Comparison of ENCODE assay signal across 8 cellular contexts in the genomic region with DNA sequence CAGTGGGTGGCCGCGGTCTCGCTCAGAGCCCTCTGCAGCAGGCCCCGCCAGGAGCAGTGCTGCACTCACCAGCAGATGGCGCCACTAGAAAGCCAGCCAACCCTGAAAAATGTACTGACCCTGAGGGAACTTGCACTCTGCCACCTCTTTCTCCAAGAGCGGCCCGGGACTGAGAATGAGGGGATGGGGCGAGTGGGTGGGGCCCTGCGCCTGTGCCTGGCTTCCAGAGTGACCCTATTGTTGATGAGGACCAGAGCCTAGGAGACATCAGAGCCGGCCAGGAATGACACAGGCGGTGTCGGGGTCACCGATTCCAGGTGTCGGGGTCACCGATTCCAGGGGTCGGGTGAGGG. TPM values are rescaled to one million over a fixed set of nuclear protein-coding genes. Genes with fewer than 3 reads are reported as not detected.
DNase-seq lines count a peak whose midpoint lies in the region; ATAC-seq and TF ChIP-seq lines count a peak whose summit lies in the region.

No MANE protein-coding gene starts in this region.

- POLR2A ChIA-PET in HCT116 (lab: Charles Lee) = no interaction called here

- peak overlapping the region; percentile 33 for H3K4me2 ChIP-seq in HCT116 (ENCODE audit: low read length)

- no TSS peak for BruUV-seq in HCT116 (replicated peaks; lab: Mats Ljungman, UMichigan)

- no peak overlapping the region for H2AFZ ChIP-seq in HCT116 (ENCODE audit: low read depth, low read length, poor library complexity, severe bottlenecking)

- no peaks in the 10 kb centered on the region for H4K20me1 ChIP-seq in HCT116 (ENCODE audit: insufficient read depth)

- no peak for TF ChIP-seq POLR2A in HCT116 (IDR thresholded peaks at IDR 0.05; ENCODE audit: borderline replicate concordance, extremely low read depth, insufficient read depth, insufficient read length)

- H3K36me3 ChIP-seq in HCT116 (ENCODE audit: control insufficient read depth in 1 of 2, insufficient read depth in 2 of 2, low read length in 2 of 2) (no peaks in the 10 kb centered on the region), left lung (no peaks in the 10 kb centered on the region)

- CTCF ChIA-PET in HCT116 (lab: Charles Lee) = interaction anchor here (0.7 to 2.6 kb wide), 13 partner anchors 8 to 237 kb away, joined by 3 to 20 read pairs (median 6); no protein-coding TSS in a partner anchor

- RAD21 ChIA-PET in HCT116 (lab: Charles Lee; ENCODE audit: low non-redundant PET in 1 of 2, low total read pairs in 2 of 2, uncharacterized antibody in 2 of 2, unreplicated experiment in 2 of 2) = interaction anchor here in 1 of 2 experiments (0.7 to 2.2 kb wide), 3 partner anchors 52 to 236 kb away, joined by 3 to 8 read pairs (median 4); no protein-coding TSS in a partner anchor

- TF ChIP-seq RAD21 in HCT116 (IDR thresholded peaks at IDR 0.05; ENCODE audit: low read depth) = peak; percentile 96

- H3K9me2 ChIP-seq in HCT116 (ENCODE audit: insufficient read depth) = no peaks in the 10 kb centered on the region

- ATAC-seq in HCT116 = peak; percentile 97
- peak; percentile 87 for ATAC-seq in left lung
- no peak for ATAC-seq in GM21528 (IDR thresholded peaks at IDR 0.05; ENCODE audit: low FRiP score, unreplicated experiment)

- no peaks in the 10 kb centered on the region for H3K27me3 ChIP-seq in HCT116 (ENCODE audit: insufficient read depth, low read length)
- no peaks in the 10 kb centered on the region for H3K27me3 ChIP-seq in left lung

- no peaks in the 10 kb centered on the region for H3K79me2 ChIP-seq in HCT116 (ENCODE audit: insufficient read depth, low read length)

- intact Hi-C loops in HCT116 (cut with micrococcal nuclease) = loop anchor here (1.0 to 2.0 kb wide), 3 partner anchors 49 to 237 kb away; no protein-coding TSS in a partner anchor
- intact Hi-C loops in left lung (cut with DNase I) = loop anchor here (5.0 kb wide), 2 partner anchors 50 to 180 kb away; no protein-coding TSS in a partner anchor

- H3K9ac ChIP-seq in HCT116 (ENCODE audit: low read length) = no peak overlapping the region

- TF ChIP-seq CTCF in GM12865 (IDR thresholded peaks at IDR 0.05; ENCODE audit: insufficient read depth, low read depth, low read length, missing control alignments) (peak; percentile 95), HCT116 (IDR thresholded peaks at IDR 0.05 in 2 of 3, conservative IDR thresholded peaks at IDR 0.05 in 1 of 3; ENCODE audit: borderline replicate concordance in 1 of 3, insufficient read depth in 1 of 3, low read depth in 2 of 3, low read length in 2 of 3) (peak; percentile 88 to 93 (median 90)), left lung (IDR thresholded peaks at IDR 0.05) (peak; percentile 88 to 95)

- DNase-seq in GM12865 (ENCODE audit: low read depth) = peak; percentile 67
- DNase-seq in HCT116 (ENCODE audit: low read depth, low spot score) = peak; percentile 33
- DNase-seq in NCI-H2029 treated with DMSO at 0.1 percent for 48 hours (lab: John Stamatoyannopoulos, UW) = peak; percentile 41
- peak; percentile 65 for DNase-seq in activated CD4-positive, alpha-beta T cell treated with anti-CD3 and anti-CD28 coated beads for 1 hour
- peak; percentile 51 for DNase-seq in cerebellum (ENCODE audit: low spot score)
- DNase-seq in left lung = peak; percentile 77 to 90
- DNase-seq in stimulated activated CD4-positive, alpha-beta T cell treated with anti-CD3 and anti-CD28 coated beads, Interleukin-4, amount 100 ng/mL, for 1 hour = peak; percentile 77

- H3K27ac ChIP-seq in HCT116 (ENCODE audit: low read depth, low read length) = no peak overlapping the region
- H3K27ac ChIP-seq in left lung = no peak overlapping the region

- H3K4me3 ChIP-seq in GM12865 (ENCODE audit: low read depth, low read length) (no peak overlapping the region), HCT116 (replicated peaks in 1 of 2; ENCODE audit: low read depth in 1 of 2, low read length in 2 of 2) (no peak overlapping the region), left lung (no peak overlapping the region)

- H3K4me1 ChIP-seq in HCT116 (ENCODE audit: control insufficient read depth in 1 of 2, insufficient read depth in 2 of 2, low read length in 2 of 2) (peaks cover 0 to 6% of the 10 kb centered on the region in 2 experiments; a peak in 2 of 4 replicates), left lung (peaks cover 16 to 27% of the 10 kb centered on the region in 2 donors)

- H3K9me3 ChIP-seq in HCT116 (ENCODE audit: control insufficient read depth in 1 of 2, insufficient read depth in 1 of 2, low read depth in 1 of 2, low read length in 2 of 2) (no peaks in the 10 kb centered on the region), left lung (no peaks in the 10 kb centered on the region)

TF ChIP-seq in HCT116, 20 proteins besides CTCF, POLR2A, EP300 and RAD21:
- no peak for TF ChIP-seq EZH2 (IDR thresholded peaks at IDR 0.05)
- no peak for TF ChIP-seq ZFX (IDR thresholded peaks at IDR 0.05)
- no peak for TF ChIP-seq ELF1 (IDR thresholded peaks at IDR 0.05; ENCODE audit: borderline replicate concordance, low read depth)
- TF ChIP-seq, protein P1, sequence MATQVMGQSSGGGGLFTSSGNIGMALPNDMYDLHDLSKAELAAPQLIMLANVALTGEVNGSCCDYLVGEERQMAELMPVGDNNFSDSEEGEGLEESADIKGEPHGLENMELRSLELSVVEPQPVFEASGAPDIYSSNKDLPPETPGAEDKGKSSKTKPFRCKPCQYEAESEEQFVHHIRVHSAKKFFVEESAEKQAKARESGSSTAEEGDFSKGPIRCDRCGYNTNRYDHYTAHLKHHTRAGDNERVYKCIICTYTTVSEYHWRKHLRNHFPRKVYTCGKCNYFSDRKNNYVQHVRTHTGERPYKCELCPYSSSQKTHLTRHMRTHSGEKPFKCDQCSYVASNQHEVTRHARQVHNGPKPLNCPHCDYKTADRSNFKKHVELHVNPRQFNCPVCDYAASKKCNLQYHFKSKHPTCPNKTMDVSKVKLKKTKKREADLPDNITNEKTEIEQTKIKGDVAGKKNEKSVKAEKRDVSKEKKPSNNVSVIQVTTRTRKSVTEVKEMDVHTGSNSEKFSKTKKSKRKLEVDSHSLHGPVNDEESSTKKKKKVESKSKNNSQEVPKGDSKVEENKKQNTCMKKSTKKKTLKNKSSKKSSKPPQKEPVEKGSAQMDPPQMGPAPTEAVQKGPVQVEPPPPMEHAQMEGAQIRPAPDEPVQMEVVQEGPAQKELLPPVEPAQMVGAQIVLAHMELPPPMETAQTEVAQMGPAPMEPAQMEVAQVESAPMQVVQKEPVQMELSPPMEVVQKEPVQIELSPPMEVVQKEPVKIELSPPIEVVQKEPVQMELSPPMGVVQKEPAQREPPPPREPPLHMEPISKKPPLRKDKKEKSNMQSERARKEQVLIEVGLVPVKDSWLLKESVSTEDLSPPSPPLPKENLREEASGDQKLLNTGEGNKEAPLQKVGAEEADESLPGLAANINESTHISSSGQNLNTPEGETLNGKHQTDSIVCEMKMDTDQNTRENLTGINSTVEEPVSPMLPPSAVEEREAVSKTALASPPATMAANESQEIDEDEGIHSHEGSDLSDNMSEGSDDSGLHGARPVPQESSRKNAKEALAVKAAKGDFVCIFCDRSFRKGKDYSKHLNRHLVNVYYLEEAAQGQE (IDR thresholded peaks at IDR 0.05; ENCODE audit: low read depth) = no peak
- no peak for TF ChIP-seq EGR1 (IDR thresholded peaks at IDR 0.05; ENCODE audit: low read depth)
- TF ChIP-seq JUND (IDR thresholded peaks at IDR 0.05) = no peak
- no peak for TF ChIP-seq EZH2phosphoT487 (IDR thresholded peaks at IDR 0.05; ENCODE audit: borderline replicate concordance)
- TF ChIP-seq, protein P2, sequence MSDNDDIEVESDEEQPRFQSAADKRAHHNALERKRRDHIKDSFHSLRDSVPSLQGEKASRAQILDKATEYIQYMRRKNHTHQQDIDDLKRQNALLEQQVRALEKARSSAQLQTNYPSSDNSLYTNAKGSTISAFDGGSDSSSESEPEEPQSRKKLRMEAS (IDR thresholded peaks at IDR 0.05) = no peak
- no peak for TF ChIP-seq SP1 (IDR thresholded peaks at IDR 0.05; ENCODE audit: low read depth)
- TF ChIP-seq, protein P3, sequence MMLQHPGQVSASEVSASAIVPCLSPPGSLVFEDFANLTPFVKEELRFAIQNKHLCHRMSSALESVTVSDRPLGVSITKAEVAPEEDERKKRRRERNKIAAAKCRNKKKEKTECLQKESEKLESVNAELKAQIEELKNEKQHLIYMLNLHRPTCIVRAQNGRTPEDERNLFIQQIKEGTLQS (IDR thresholded peaks at IDR 0.05) = no peak
- no peak for TF ChIP-seq CBX3 (IDR thresholded peaks at IDR 0.05; ENCODE audit: low read depth)
- no peak for TF ChIP-seq SRF (IDR thresholded peaks at IDR 0.05; ENCODE audit: low read depth)
- TF ChIP-seq ZNF274 (IDR thresholded peaks at IDR 0.05; ENCODE audit: low read depth, low read length) = no peak
- TF ChIP-seq POLR2AphosphoS5 (IDR thresholded peaks at IDR 0.05; ENCODE audit: low read depth, low read length) = no peak
- no peak for TF ChIP-seq FOSL1 (IDR thresholded peaks at IDR 0.05; ENCODE audit: low read depth)
- TF ChIP-seq YY1 (IDR thresholded peaks at IDR 0.05; ENCODE audit: extremely low read depth, insufficient replicate concordance, low read depth, low read length) = no peak
- TF ChIP-seq TCF7L2 (IDR thresholded peaks at IDR 0.05; ENCODE audit: borderline replicate concordance, extremely low read depth, insufficient read depth, insufficient read length) = no peak

RNA-seq across cellular contexts. Expression of a gene that starts 2.9 kb away (rescaled TPM):
- 0.81 TPM for total RNA-seq in HCT116 (2021; ENCODE audit: unreplicated experiment)
- 0.82 and 0.90 TPM in 2 replicates for polyA plus RNA-seq in HCT116 (2012)
- not detected for total RNA-seq in cerebellum
- under 1 TPM in 1 of 2 donors, not detected in 1; 0.42 TPM for total RNA-seq in left lung

RNA-seq across cellular contexts. Expression of a gene that starts 24.1 kb away (rescaled TPM):
- 15.9 TPM for total RNA-seq in HCT116 (2021; ENCODE audit: unreplicated experiment)
- polyA plus RNA-seq in HCT116 (2012) = 7.5 and 9.9 TPM in 2 replicates
- total RNA-seq in cerebellum = 9.0 TPM
- 10 to 100 TPM in 1 of 2 donors, 1 to 10 TPM in 1; 9.0 to 10.5 TPM for total RNA-seq in left lung

RNA-seq across cellular contexts. Expression of a gene that starts 36.7 kb away (rescaled TPM):
- total RNA-seq in HCT116 (2021; ENCODE audit: unreplicated experiment) = 48.9 TPM
- polyA plus RNA-seq in HCT116 (2012) = 14.8 and 19.6 TPM in 2 replicates
- 29.2 TPM for total RNA-seq in cerebellum
- 10 to 100 TPM; 12.3 to 15.9 TPM for total RNA-seq in left lung

Comparison
In these comparisons a context has a peak if more than half of its experiments do, and no peak if none do; other contexts are left out.
1. DNase-seq: peak in every context shown above with its lines; median percentile 84 in left lung; 77 in stimulated activated CD4-positive, alpha-beta T cell treated with anti-CD3 and anti-CD28 coated beads, Interleukin-4, amount 100 ng/mL, for 1 hour; 67 in GM12865; 65 in activated CD4-positive, alpha-beta T cell treated with anti-CD3 and anti-CD28 coated beads for 1 hour; 51 in cerebellum; 41 in NCI-H2029 treated with DMSO at 0.1 percent for 48 hours; 33 in HCT116.